In the genomic region with DNA sequence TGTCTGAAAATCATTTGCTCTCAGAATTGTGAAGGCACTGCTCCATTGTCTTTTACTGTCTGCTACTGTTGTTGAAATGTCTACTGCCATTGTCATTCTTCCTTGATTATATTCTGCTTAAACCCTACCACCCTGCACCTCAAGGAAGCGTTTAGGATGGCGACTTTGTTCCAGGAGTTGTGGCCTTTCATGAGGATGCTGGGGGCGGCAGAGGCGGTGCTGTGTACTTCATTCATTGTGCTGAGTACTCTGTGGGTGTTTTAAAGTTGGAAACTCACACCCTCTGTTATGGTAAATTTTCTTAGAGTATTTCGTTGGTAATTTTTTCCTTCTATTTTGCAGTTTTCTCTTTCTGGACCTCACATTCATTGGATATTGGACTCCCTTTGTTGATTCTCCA, we compare ENCODE assay signal across 1 cellular context.
TF ChIP-seq lines count a peak whose summit lies in the region.

No MANE protein-coding gene starts in this region.

TF ChIP-seq in GM23338, 12 proteins besides CTCF, POLR2A, EP300 and RAD21 (continued from another document):
- no peak for TF ChIP-seq POLR2AphosphoS5 (IDR thresholded peaks at IDR 0.05; ENCODE audit: low read depth)
- no peak for TF ChIP-seq EZH2 (IDR thresholded peaks at IDR 0.05; ENCODE audit: low read depth, unreplicated experiment)
- no peak for TF ChIP-seq ZNF331 (CRISPR knock-in tag; IDR thresholded peaks at IDR 0.05; ENCODE audit: low read depth)
